ENCODE assay signal across 1 cellular context in the genomic region with DNA sequence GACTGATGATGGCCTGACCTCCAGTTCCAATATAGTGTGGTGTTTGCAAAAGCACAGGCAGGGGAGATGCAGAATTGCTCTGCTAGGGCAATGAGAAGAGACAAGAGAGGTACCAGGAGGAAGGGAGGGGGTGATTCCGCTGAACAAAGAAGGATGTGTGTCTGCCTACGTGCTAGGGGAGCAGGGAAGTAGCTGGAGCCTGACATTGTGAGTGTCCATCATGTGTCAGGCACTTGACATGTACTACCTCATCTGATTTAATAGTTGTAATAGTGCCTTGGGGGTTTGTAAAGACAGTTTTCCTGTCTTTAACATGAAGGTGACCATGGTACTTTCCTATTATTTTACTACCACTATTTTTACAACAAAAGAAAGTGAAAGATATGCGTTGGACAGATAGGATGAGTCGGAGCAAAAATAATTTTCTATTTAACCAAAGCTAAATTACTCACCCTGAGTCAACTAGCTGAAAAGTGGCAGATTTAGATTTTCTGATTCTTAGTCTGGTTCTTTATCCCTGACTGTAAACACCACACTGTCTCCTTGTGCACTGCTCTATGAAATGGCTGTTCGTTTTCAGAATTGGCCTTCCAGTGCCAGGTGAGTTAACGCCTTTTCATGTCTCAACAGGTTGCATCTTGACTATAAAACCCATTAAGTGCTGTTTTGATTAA.
TF ChIP-seq lines count a peak whose summit lies in the region.

No MANE protein-coding gene starts in this region.

TF ChIP-seq in SK-N-SH treated with all-trans-retinoic acid at 6 μM for 48 hours, 23 proteins besides CTCF, POLR2A, EP300 and RAD21 (continued from another document):
- TF ChIP-seq, protein P1, sequence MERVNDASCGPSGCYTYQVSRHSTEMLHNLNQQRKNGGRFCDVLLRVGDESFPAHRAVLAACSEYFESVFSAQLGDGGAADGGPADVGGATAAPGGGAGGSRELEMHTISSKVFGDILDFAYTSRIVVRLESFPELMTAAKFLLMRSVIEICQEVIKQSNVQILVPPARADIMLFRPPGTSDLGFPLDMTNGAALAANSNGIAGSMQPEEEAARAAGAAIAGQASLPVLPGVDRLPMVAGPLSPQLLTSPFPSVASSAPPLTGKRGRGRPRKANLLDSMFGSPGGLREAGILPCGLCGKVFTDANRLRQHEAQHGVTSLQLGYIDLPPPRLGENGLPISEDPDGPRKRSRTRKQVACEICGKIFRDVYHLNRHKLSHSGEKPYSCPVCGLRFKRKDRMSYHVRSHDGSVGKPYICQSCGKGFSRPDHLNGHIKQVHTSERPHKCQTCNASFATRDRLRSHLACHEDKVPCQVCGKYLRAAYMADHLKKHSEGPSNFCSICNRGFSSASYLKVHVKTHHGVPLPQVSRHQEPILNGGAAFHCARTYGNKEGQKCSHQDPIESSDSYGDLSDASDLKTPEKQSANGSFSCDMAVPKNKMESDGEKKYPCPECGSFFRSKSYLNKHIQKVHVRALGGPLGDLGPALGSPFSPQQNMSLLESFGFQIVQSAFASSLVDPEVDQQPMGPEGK (CRISPR knock-in tag; IDR thresholded peaks at IDR 0.05; ENCODE audit: borderline replicate concordance) = no peak
- TF ChIP-seq ZFP30 (CRISPR knock-in tag; IDR thresholded peaks at IDR 0.05) = no peak
- TF ChIP-seq SNAI2 (CRISPR knock-in tag; IDR thresholded peaks at IDR 0.05) = no peak
- no peak for TF ChIP-seq OSR1 (CRISPR knock-in tag; IDR thresholded peaks at IDR 0.05)
- no peak for TF ChIP-seq ZNF8 (CRISPR knock-in tag; IDR thresholded peaks at IDR 0.05)
- TF ChIP-seq, protein P2, sequence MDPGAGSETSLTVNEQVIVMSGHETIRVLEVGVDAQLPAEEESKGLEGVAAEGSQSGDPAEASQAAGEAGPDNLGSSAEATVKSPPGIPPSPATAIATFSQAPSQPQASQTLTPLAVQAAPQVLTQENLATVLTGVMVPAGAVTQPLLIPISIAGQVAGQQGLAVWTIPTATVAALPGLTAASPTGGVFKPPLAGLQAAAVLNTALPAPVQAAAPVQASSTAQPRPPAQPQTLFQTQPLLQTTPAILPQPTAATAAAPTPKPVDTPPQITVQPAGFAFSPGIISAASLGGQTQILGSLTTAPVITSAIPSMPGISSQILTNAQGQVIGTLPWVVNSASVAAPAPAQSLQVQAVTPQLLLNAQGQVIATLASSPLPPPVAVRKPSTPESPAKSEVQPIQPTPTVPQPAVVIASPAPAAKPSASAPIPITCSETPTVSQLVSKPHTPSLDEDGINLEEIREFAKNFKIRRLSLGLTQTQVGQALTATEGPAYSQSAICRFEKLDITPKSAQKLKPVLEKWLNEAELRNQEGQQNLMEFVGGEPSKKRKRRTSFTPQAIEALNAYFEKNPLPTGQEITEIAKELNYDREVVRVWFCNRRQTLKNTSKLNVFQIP (CRISPR knock-in tag; IDR thresholded peaks at IDR 0.05; ENCODE audit: borderline replicate concordance, low read depth) = no peak
- TF ChIP-seq BACH2 (CRISPR knock-in tag; IDR thresholded peaks at IDR 0.05; ENCODE audit: borderline replicate concordance) = no peak
- TF ChIP-seq ZFP3 (CRISPR knock-in tag; IDR thresholded peaks at IDR 0.05) = no peak
- no peak for TF ChIP-seq CSDC2 (CRISPR knock-in tag; IDR thresholded peaks at IDR 0.05)
- TF ChIP-seq, protein P3, sequence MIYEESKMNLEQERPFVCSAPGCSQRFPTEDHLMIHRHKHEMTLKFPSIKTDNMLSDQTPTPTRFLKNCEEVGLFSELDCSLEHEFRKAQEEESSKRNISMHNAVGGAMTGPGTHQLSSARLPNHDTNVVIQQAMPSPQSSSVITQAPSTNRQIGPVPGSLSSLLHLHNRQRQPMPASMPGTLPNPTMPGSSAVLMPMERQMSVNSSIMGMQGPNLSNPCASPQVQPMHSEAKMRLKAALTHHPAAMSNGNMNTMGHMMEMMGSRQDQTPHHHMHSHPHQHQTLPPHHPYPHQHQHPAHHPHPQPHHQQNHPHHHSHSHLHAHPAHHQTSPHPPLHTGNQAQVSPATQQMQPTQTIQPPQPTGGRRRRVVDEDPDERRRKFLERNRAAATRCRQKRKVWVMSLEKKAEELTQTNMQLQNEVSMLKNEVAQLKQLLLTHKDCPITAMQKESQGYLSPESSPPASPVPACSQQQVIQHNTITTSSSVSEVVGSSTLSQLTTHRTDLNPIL (CRISPR knock-in tag; IDR thresholded peaks at IDR 0.05; ENCODE audit: low read depth) = no peak
- TF ChIP-seq TCF4 (CRISPR knock-in tag; IDR thresholded peaks at IDR 0.05; ENCODE audit: borderline replicate concordance) = no peak
